Comparison of ENCODE assay signal across 10 cellular contexts in genomic region chr3:50156549-50156948, GRCh38. TPM values are rescaled to one million over a fixed set of nuclear protein-coding genes. Genes with fewer than 3 reads are reported as not detected.
A peak's percentile ranks its signal among the peaks of the same experiment; 100 is the strongest.
DNase-seq lines count a peak whose midpoint lies in the region; TF ChIP-seq lines count a peak whose summit lies in the region.
"Had no signal": no experiment of that assay in that cellular context is flagged by ENCODE, and none has a peak within 500 bp of the region (broad histone marks: within the 10 kb centered on the region; RNA-seq: fewer than 3 reads in every experiment).

No MANE protein-coding gene starts in this region.

- H3K27me3 Mint-ChIP-seq in chondrocyte (ENCODE audit: low read depth): no peaks in the 10 kb centered on the region

- H3K9ac ChIP-seq in HUES48 (ENCODE audit: low read depth, low read length) (peak overlapping the region; percentile 10; the same call in 1 of the 2 replicates), liver (ENCODE audit: low read depth in 1 of 2, low read length in 2 of 2) (no peak overlapping the region)

- peaks cover 47% of the 10 kb centered on the region for H3K4me1 Mint-ChIP-seq in chondrocyte (ENCODE audit: low read depth)

- H3K36me3 ChIP-seq in HUES48 (ENCODE audit: control insufficient read depth, insufficient read depth, low read length) (peaks cover 21% of the 10 kb centered on the region), liver (ENCODE audit: control insufficient read depth in 4 of 4, insufficient read depth in 3 of 4, low read depth in 1 of 4, low read length in 3 of 4) (no peaks in the 10 kb centered on the region), stomach (no peaks in the 10 kb centered on the region)

- peak overlapping the region; percentile 82 for H3K4me3 ChIP-seq in HUES48 (ENCODE audit: low read depth, low read length)
- no peak overlapping the region for H3K4me3 ChIP-seq in liver (ENCODE audit: low read depth in 1 of 3, low read length in 3 of 3)
- peak overlapping the region; percentile 59 to 73 (median 64) for H3K4me3 ChIP-seq in stomach

- no peaks in the 10 kb centered on the region for H3K36me3 Mint-ChIP-seq in chondrocyte (ENCODE audit: low read depth)
- H3K36me3 Mint-ChIP-seq: IgD-negative memory B cell had no signal

- peaks cover 34% of the 10 kb centered on the region; the same call in 1 of the 2 replicates for H3K4me1 ChIP-seq in HUES48 (ENCODE audit: control insufficient read depth, insufficient read depth, low read length)
- H3K4me1 ChIP-seq in liver (ENCODE audit: control insufficient read depth in 4 of 4, insufficient read depth in 4 of 4, low read length in 3 of 4): peaks cover 3 to 17% (median 9%) of the 10 kb centered on the region in 4 donors
- H3K4me1 ChIP-seq in stomach: peaks cover 55 to 76% (median 75%) of the 10 kb centered on the region in 4 donors

- H3K4me3 Mint-ChIP-seq in chondrocyte (ENCODE audit: unreplicated experiment): peak overlapping the region; percentile 83

- TF ChIP-seq CTCF in chondrocyte (IDR thresholded peaks at IDR 0.05): no peak
- no peak for TF ChIP-seq CTCF in liver (IDR thresholded peaks at IDR 0.05; ENCODE audit: low read depth, low read length, missing input control)
- TF ChIP-seq CTCF in stomach (IDR thresholded peaks at IDR 0.05): no peak

- H3K27ac Mint-ChIP-seq in chondrocyte (ENCODE audit: unreplicated experiment): peak overlapping the region; percentile 57

- no peak for TF ChIP-seq RAD21 in liver (IDR thresholded peaks at IDR 0.05)

- TF ChIP-seq EP300 in stomach (IDR thresholded peaks at IDR 0.05): no peak

- H3K27ac ChIP-seq in HUES48 (ENCODE audit: low read depth, low read length) (no peak overlapping the region), liver (ENCODE audit: low read depth in 1 of 2, low read length in 2 of 2) (peak overlapping the region; percentile 9 to 46), stomach (peak overlapping the region; percentile 82 to 90 (median 85)), caudate nucleus (ENCODE audit: low read depth, low read length) (no peak overlapping the region)

- H3K9me3 ChIP-seq in HUES48 (ENCODE audit: control insufficient read depth, insufficient read depth, low read length) (no peaks in the 10 kb centered on the region), liver (ENCODE audit: control insufficient read depth in 4 of 4, low read length in 3 of 4) (no peaks in the 10 kb centered on the region), stomach (no peaks in the 10 kb centered on the region)

- 63% methylated on average over 7 of the region's 7 CpGs for WGBS in liver
- WGBS in stomach, 5 donors: 9 to 22% (median 13%) methylated on average over 5 to 7 of the region's 7 CpGs

- no peak for TF ChIP-seq POLR2A in stomach (IDR thresholded peaks at IDR 0.05)

- DNase-seq in chondrocyte (ENCODE audit: low spot score): no peak
- no peak for DNase-seq in stomach
- no peak for DNase-seq in caudate nucleus (lab: John Stamatoyannopoulos, UW)
- DNase-seq in stimulated activated CD4-positive, alpha-beta T cell treated with anti-CD3 and anti-CD28 coated beads, Interleukin-4, amount 100 ng/mL, for 1 hour: no peak
- no peak for DNase-seq in SKM-1 (lab: John Stamatoyannopoulos, UW; ENCODE audit: unreplicated experiment)
- no peak for DNase-seq in hepatic stellate cell (ENCODE audit: low spot score)
- DNase-seq: activated effector memory CD4-positive, alpha-beta T cell treated with anti-CD3 and anti-CD28 coated beads, Interleukin-2, amount 50 U/mL, for 16 hours had no signal

- intact Hi-C loops in stomach (cut with DNase I; ENCODE audit: low total_unique reads): no loop called here

- peaks cover 27% of the 10 kb centered on the region for H3K27me3 ChIP-seq in HUES48 (ENCODE audit: control insufficient read depth, insufficient read depth, low read length)
- no peaks in the 10 kb centered on the region for H3K27me3 ChIP-seq in liver (ENCODE audit: control insufficient read depth in 4 of 4, insufficient read depth in 4 of 4, low read length in 3 of 4)
- peaks cover 0 to 39% (median 12%) of the 10 kb centered on the region in 3 donors for H3K27me3 ChIP-seq in stomach

- no peaks in the 10 kb centered on the region for H3K9me3 Mint-ChIP-seq in chondrocyte (ENCODE audit: low read depth)
- H3K9me3 Mint-ChIP-seq: IgD-negative memory B cell had no signal

TF ChIP-seq in liver, 16 proteins besides CTCF, POLR2A, EP300 and RAD21:
- no peak for TF ChIP-seq JUND (IDR thresholded peaks at IDR 0.05)
- TF ChIP-seq RXRA (IDR thresholded peaks at IDR 0.05): no peak
- no peak for TF ChIP-seq REST (IDR thresholded peaks at IDR 0.05)
- TF ChIP-seq SP1 (IDR thresholded peaks at IDR 0.05): no peak
- TF ChIP-seq FOXA1 (IDR thresholded peaks at IDR 0.05): no peak

RNA-seq across cellular contexts. Expression of gene SEMA3F, which starts 1.4 kb away (rescaled TPM):
- total RNA-seq in chondrocyte (18.7 to 37.5 TPM (median 36.7 TPM) in 3 replicates), liver (1 to 10 TPM; 1.6 to 4.8 TPM), stomach (10 to 100 TPM; 11.9 to 34.5 (median 31.2) TPM)
- polyA plus RNA-seq in liver (1 to 10 TPM in 1 of 2 donors, under 1 TPM in 1; 0.60 to 2.7 TPM), stomach (10 to 100 TPM in 2 of 3 donors, 1 to 10 TPM in 1; 8.9 to 33.8 (median 14.6) TPM)
- polyA plus RNA-seq: IgD-negative memory B cell had no signal

RNA-seq across cellular contexts. Expression of gene GNAT1, which starts 34.9 kb away (rescaled TPM):
- total RNA-seq in chondrocyte (not detected in 3 replicates), liver (under 1 TPM in 1 of 2 donors, not detected in 1; 0.08 TPM), stomach (not detected)
- polyA plus RNA-seq in liver (not detected), stomach (not detected)
- polyA plus RNA-seq: IgD-negative memory B cell had no signal

RNA-seq across cellular contexts. Expression of gene SLC38A3, which starts 48.5 kb away (rescaled TPM):
- 1.00 to 1.9 TPM (median 1.2 TPM) in 3 replicates for total RNA-seq in chondrocyte
- 100 to 1,000 TPM in 1 of 2 donors, 10 to 100 TPM in 1; 98.1 to 166 TPM for total RNA-seq in liver
- polyA plus RNA-seq in liver: 100 to 1,000 TPM; 114 to 180 TPM
- total RNA-seq in stomach: 1 to 10 TPM in 1 of 5 donors, not detected in 4; 3.1 TPM
- polyA plus RNA-seq in stomach: 1 to 10 TPM in 1 of 3 donors, under 1 TPM in 2; 0.15 to 1.1 (median 0.93) TPM
- polyA plus RNA-seq: IgD-negative memory B cell had no signal

Comparison
In these comparisons a context has a peak if more than half of its experiments do, and no peak if none do; other contexts are left out.
1. H3K27ac ChIP-seq: peak in liver (2 of 2) and stomach (5 of 5); none in HUES48 (single experiment) and caudate nucleus (single experiment).
2. H3K4me3 ChIP-seq: peak in HUES48 (single experiment) and stomach (4 of 4); none in liver (0 of 3).
3. RNA of gene SLC38A3, which starts 48.5 kb away (total RNA-seq): 98.1 to 166 TPM in liver; 1.00 to 1.9 TPM in chondrocyte and 3.1 TPM in stomach; every median in the first group is over 10 times any median in the second.